In the genomic region with DNA sequence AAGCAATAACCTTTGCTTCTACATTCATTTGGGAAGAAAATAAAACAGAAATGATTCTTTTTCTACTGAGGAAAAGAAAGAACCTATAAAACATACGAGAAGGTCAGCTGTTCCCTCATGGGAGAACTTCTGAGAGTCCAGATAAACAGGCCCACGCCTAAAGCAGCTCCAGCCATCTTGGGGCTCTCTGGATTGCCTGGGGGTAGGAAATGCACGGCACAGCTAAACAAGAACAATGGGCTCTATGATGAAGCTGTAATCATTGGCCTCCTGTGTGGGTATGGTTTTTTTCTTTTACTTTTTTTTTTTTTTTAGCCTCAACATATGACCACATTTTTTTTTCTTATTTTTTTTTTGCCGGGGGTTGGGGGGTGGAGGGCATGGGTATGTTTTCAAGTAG, we compare ENCODE assay signal across 20 cellular contexts. TPM values are rescaled to one million over a fixed set of nuclear protein-coding genes. Genes with fewer than 3 reads are reported as not detected.
"Had no signal": no experiment of that assay in that cellular context is flagged by ENCODE, and none has a peak within 500 bp of the region (broad histone marks: within the 10 kb centered on the region; RNA-seq: fewer than 3 reads in every experiment).

No MANE protein-coding gene starts in this region.

- H3K9me3 Mint-ChIP-seq: activated naive CD4-positive, alpha-beta T cell treated with anti-CD3 and anti-CD28 coated beads, Interleukin-2, amount 50 U/mL, for 24 hours; brain; memory B cell had no signal

- H3K4me3 ChIP-seq: left lung, neural progenitor cell, right atrium auricular region, smooth muscle cell, tibial artery had no signal

- H3K4me1 Mint-ChIP-seq: activated naive CD4-positive, alpha-beta T cell treated with anti-CD3 and anti-CD28 coated beads, Interleukin-2, amount 50 U/mL, for 24 hours had no signal

- H3K4me1 ChIP-seq: left lung had no signal

- H2AFZ ChIP-seq: neural progenitor cell had no signal

- DNase-seq: activated CD4-positive, alpha-beta T cell treated with anti-CD3 and anti-CD28 coated beads, Interleukin-2, amount 50 U/mL, for 4 hours; activated CD8-positive, alpha-beta memory T cell treated with anti-CD3 and anti-CD28 coated beads, Interleukin-2, amount 10 ng/mL, durations not matched to agents 7 days and 5 days; activated effector memory CD4-positive, alpha-beta T cell treated with Interleukin-2 at 50 U/mL for 16 hours; activated T-cell treated with anti-CD3 and anti-CD28 coated beads, Interleukin-2, amount 50 U/mL, for 24 hours; amniotic stem cell; effector memory CD8-positive, alpha-beta T cell; erythroblast; head of caudate nucleus; left lung; posterior cingulate gyrus; tibial artery had no signal

- H3K4me3 Mint-ChIP-seq: activated CD8-positive, alpha-beta memory T cell treated with anti-CD3 and anti-CD28 coated beads, Interleukin-2, amount 10 ng/mL, durations not matched to agents 7 days and 5 days; activated naive CD4-positive, alpha-beta T cell treated with anti-CD3 and anti-CD28 coated beads, Interleukin-2, amount 50 U/mL, for 24 hours; activated T-cell treated with anti-CD3 and anti-CD28 coated beads, Interleukin-2, amount 50 U/mL, for 24 hours; dendritic cell treated with granulocyte-macrophage colony-stimulating factor and Interleukin-4, amounts not matched to agents 40 ng/mL and 50 ng/mL, for 4 days; effector memory CD8-positive, alpha-beta T cell; memory B cell; neural progenitor cell had no signal

- H3K27ac Mint-ChIP-seq: activated CD8-positive, alpha-beta memory T cell treated with anti-CD3 and anti-CD28 coated beads, Interleukin-2, amount 10 ng/mL, durations not matched to agents 7 days and 5 days; activated naive CD4-positive, alpha-beta T cell treated with anti-CD3 and anti-CD28 coated beads, Interleukin-2, amount 50 U/mL, for 24 hours; activated T-cell treated with anti-CD3 and anti-CD28 coated beads, Interleukin-2, amount 50 U/mL, for 24 hours; dendritic cell treated with granulocyte-macrophage colony-stimulating factor and Interleukin-4, amounts not matched to agents 40 ng/mL and 50 ng/mL, for 4 days; effector memory CD8-positive, alpha-beta T cell; memory B cell; neural progenitor cell had no signal

- ATAC-seq: activated CD4-positive, CD25-positive, alpha-beta regulatory T cell treated with anti-CD3 and anti-CD28 coated beads, Interleukin-2, amount 50 U/mL, for 24 hours; activated CD8-positive, alpha-beta memory T cell treated with anti-CD3 and anti-CD28 coated beads, Interleukin-2, amount 10 ng/mL, durations not matched to agents 7 days and 5 days; effector memory CD8-positive, alpha-beta T cell; left lung had no signal

- H3K27ac ChIP-seq: left lung, neural progenitor cell, right atrium auricular region, tibial artery had no signal

- H3K4me2 ChIP-seq: neural progenitor cell, smooth muscle cell had no signal

- H3K27me3 ChIP-seq: left lung, neural progenitor cell, right atrium auricular region, tibial artery had no signal

- H3K36me3 ChIP-seq: left lung, neural progenitor cell, right atrium auricular region had no signal

- H3K9ac ChIP-seq: neural progenitor cell had no signal

- H3K9me3 ChIP-seq: left lung, right atrium auricular region, tibial artery had no signal

- H3K27me3 Mint-ChIP-seq: activated CD8-positive, alpha-beta memory T cell treated with anti-CD3 and anti-CD28 coated beads, Interleukin-2, amount 10 ng/mL, durations not matched to agents 7 days and 5 days; activated naive CD4-positive, alpha-beta T cell treated with anti-CD3 and anti-CD28 coated beads, Interleukin-2, amount 50 U/mL, for 24 hours; activated T-cell treated with anti-CD3 and anti-CD28 coated beads, Interleukin-2, amount 50 U/mL, for 24 hours; brain; dendritic cell treated with granulocyte-macrophage colony-stimulating factor and Interleukin-4, amounts not matched to agents 40 ng/mL and 50 ng/mL, for 4 days; effector memory CD8-positive, alpha-beta T cell; memory B cell had no signal

RNA-seq across cellular contexts. Expression of gene KCNV2, which starts 6.4 kb away (rescaled TPM):
- total RNA-seq: activated CD8-positive, alpha-beta memory T cell treated with anti-CD3 and anti-CD28 coated beads, Interleukin-2, amount 10 ng/mL, durations not matched to agents 7 days and 5 days; fibroblast of villous mesenchyme; left lung; right atrium auricular region; smooth muscle cell had no signal
- polyA plus RNA-seq: smooth muscle cell had no signal
